Comparison of ENCODE assay signal across 9 cellular contexts in the genomic region with DNA sequence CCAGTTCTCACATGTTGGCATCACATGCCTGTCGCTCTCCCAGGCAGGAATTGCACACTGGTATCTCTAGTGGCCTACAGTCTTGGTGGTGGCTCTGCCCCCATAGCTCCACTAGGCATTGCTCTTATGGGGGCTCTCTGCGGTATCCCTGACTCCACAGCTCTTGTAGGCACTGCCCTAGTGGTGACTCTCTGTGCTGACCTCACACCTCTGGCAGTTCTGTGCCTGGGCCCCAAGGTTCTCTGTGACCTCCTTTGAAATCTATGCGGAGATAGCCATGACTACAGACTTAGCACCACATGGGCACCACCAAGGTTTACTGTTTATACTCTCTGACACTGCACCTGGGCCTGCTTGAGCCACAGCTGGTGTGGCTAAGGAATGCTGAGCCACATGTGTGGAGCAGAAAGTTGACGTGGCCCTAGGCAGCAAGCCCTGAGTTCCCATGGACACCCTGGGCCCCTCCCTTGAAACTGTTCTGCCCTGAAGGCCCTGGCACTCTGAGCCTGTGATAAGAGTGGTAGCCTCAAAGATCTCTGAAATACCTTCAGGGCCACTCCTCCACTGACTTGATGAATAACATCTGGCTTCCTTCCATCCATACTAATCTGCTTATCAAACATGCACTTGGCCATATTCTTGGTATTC. TPM values are rescaled to one million over a fixed set of nuclear protein-coding genes. Genes with fewer than 3 reads are reported as not detected.
DNase-seq lines count a peak whose midpoint lies in the region; ATAC-seq and TF ChIP-seq lines count a peak whose summit lies in the region.
"Had no signal": no experiment of that assay in that cellular context is flagged by ENCODE, and none has a peak within 500 bp of the region (broad histone marks: within the 10 kb centered on the region; RNA-seq: fewer than 3 reads in every experiment).

No MANE protein-coding gene starts in this region.

- H3K27me3 Mint-ChIP-seq in T-helper 17 cell = no peaks in the 10 kb centered on the region

- H3K36me3 ChIP-seq in neuronal stem cell (replicated peaks in 1 of 2; ENCODE audit: control insufficient read depth in 2 of 2, insufficient read depth in 2 of 2, low read length in 2 of 2) = no peaks in the 10 kb centered on the region
- no peaks in the 10 kb centered on the region for H3K36me3 ChIP-seq in BE2C

- no peak overlapping the region for H2BK120ac ChIP-seq in neuronal stem cell (ENCODE audit: low read depth, low read length)

- H3K36me3 Mint-ChIP-seq in T-helper 17 cell (ENCODE audit: low read depth) = no peaks in the 10 kb centered on the region

- no peak overlapping the region for H4K91ac ChIP-seq in neuronal stem cell (ENCODE audit: low read depth, low read length, poor library complexity)

- H3K4me2 ChIP-seq in neuronal stem cell (ENCODE audit: insufficient read depth, low read length, poor library complexity, severe bottlenecking) = no peak overlapping the region

- ATAC-seq in T-helper 17 cell = no peak
- ATAC-seq in GM18870 (IDR thresholded peaks at IDR 0.05; ENCODE audit: unreplicated experiment) = no peak
- ATAC-seq in GM19395 (IDR thresholded peaks at IDR 0.05; ENCODE audit: unreplicated experiment) = no peak

- no peak overlapping the region for H2AFZ ChIP-seq in neuronal stem cell (ENCODE audit: low read length)

- H3K27ac ChIP-seq in neuronal stem cell (replicated peaks; ENCODE audit: low read length) = no peak overlapping the region

- no peak overlapping the region for H2BK15ac ChIP-seq in neuronal stem cell (ENCODE audit: low read length)

- no CpG with 5 or more reads among the region's 4 CpGs for WGBS in neuronal stem cell (ENCODE audit: extremely low coverage in 2 of 2, insufficient read length in 2 of 2, insufficient replicate concordance in 1 of 2), 2 donors

- H3K18ac ChIP-seq in neuronal stem cell (ENCODE audit: low read length) = peak overlapping the region; percentile 6

- TF ChIP-seq CTCF in fibroblast of pulmonary artery (IDR thresholded peaks at IDR 0.05; ENCODE audit: low read length, missing control alignments) = no peak
- no peak for TF ChIP-seq CTCF in BE2C (IDR thresholded peaks at IDR 0.05; ENCODE audit: low read depth, low read length)

- H3K9ac ChIP-seq in neuronal stem cell (ENCODE audit: low read depth, low read length, poor library complexity) = no peak overlapping the region

- peak overlapping the region; percentile 8 for H3K27ac Mint-ChIP-seq in T-helper 17 cell

- no peak overlapping the region for H3K4ac ChIP-seq in neuronal stem cell (ENCODE audit: low read length)

- H3K79me1 ChIP-seq in neuronal stem cell (ENCODE audit: low read depth, low read length) = no peaks in the 10 kb centered on the region

- peaks cover 11% of the 10 kb centered on the region for H3K4me1 Mint-ChIP-seq in T-helper 17 cell

- no peak overlapping the region for H3K23ac ChIP-seq in neuronal stem cell (ENCODE audit: low read depth, low read length, poor library complexity)

- no peak overlapping the region for H2AK5ac ChIP-seq in neuronal stem cell (ENCODE audit: low read depth, low read length)

- H4K8ac ChIP-seq in neuronal stem cell (ENCODE audit: low read depth, low read length) = no peak overlapping the region

- H3K14ac ChIP-seq in neuronal stem cell (ENCODE audit: low read length) = no peak overlapping the region

- H3K27me3 ChIP-seq in neuronal stem cell (ENCODE audit: control insufficient read depth in 3 of 3, insufficient read depth in 3 of 3, low read depth in 1 of 3, low read length in 3 of 3) (no peaks in the 10 kb centered on the region), BE2C (no peaks in the 10 kb centered on the region)

- DNase-seq in AG08395 (ENCODE audit: low spot score) (peak; percentile 7), T-helper 17 cell (no peak), fibroblast of pulmonary artery (ENCODE audit: low read depth) (peak; percentile 36), neuronal stem cell (ENCODE audit: low spot score) (no peak), BE2C (no peak), NCI-H774 (lab: John Stamatoyannopoulos, UW) (no peak)
- DNase-seq: NCI-H524 had no signal

- H2BK12ac ChIP-seq in neuronal stem cell (ENCODE audit: low read length) = no peak overlapping the region

- no peaks in the 10 kb centered on the region for H3K9me3 ChIP-seq in T-helper 17 cell (ENCODE audit: control insufficient read depth, low read length, poor library complexity, severe bottlenecking)
- no peaks in the 10 kb centered on the region for H3K9me3 ChIP-seq in neuronal stem cell (replicated peaks in 1 of 2; ENCODE audit: control insufficient read depth in 2 of 2, insufficient read depth in 1 of 2, low read depth in 1 of 2, low read length in 2 of 2)
- no peaks in the 10 kb centered on the region for H3K9me3 ChIP-seq in BE2C

- H3K4me1 ChIP-seq in neuronal stem cell (ENCODE audit: control insufficient read depth in 2 of 2, insufficient read depth in 1 of 2, low read depth in 1 of 2, low read length in 2 of 2) = no peaks in the 10 kb centered on the region
- H3K4me1 ChIP-seq in BE2C = no peaks in the 10 kb centered on the region

- H2BK5ac ChIP-seq in neuronal stem cell (ENCODE audit: low read length) = no peak overlapping the region

- no peak overlapping the region for H3K4me3 Mint-ChIP-seq in T-helper 17 cell

- H3K4me3 ChIP-seq in fibroblast of pulmonary artery (replicated peaks; ENCODE audit: low read depth, low read length) (no peak overlapping the region), neuronal stem cell (ENCODE audit: low read length in 2 of 2) (no peak overlapping the region), BE2C (ENCODE audit: low read depth, low read length) (no peak overlapping the region)

RNA-seq across cellular contexts. Expression of a gene that starts 8.0 kb away (rescaled TPM):
- 1 to 10 TPM; 1.4 to 4.6 TPM for total RNA-seq in T-helper 17 cell
- polyA plus RNA-seq in neuronal stem cell (2013, experiment 1 of 2) = 1.6 TPM
- polyA plus RNA-seq in neuronal stem cell (2013, experiment 2 of 2) = 1.6 TPM
- 0.68 TPM for polyA plus RNA-seq in BE2C (2012; ENCODE audit: insufficient read depth, insufficient read length, low read depth)

Comparison
In these comparisons a context has a peak if more than half of its experiments do, and no peak if none do; other contexts are left out.
1. DNase-seq: peak in AG08395 (single experiment) and fibroblast of pulmonary artery (single experiment); none in T-helper 17 cell (0 of 3), neuronal stem cell (single experiment), BE2C (single experiment) and NCI-H774 (single experiment).